ENCODE assay signal across 18 cellular contexts in genomic region chr3:105537371-105538075, GRCh38.
"Had no signal": no experiment of that assay in that cellular context is flagged by ENCODE, and none has a peak within 500 bp of the region (broad histone marks: within the 10 kb centered on the region; RNA-seq: fewer than 3 reads in every experiment).

No MANE protein-coding gene starts in this region.

- H3K27me3 ChIP-seq: adrenal gland, body of pancreas, sigmoid colon had no signal

- H3K9me3 ChIP-seq: adrenal gland, body of pancreas, mucosa of descending colon, sigmoid colon, thoracic aorta had no signal

- H3K4me1 ChIP-seq: adrenal gland, body of pancreas, sigmoid colon had no signal

- H3K36me3 ChIP-seq: adrenal gland had no signal

- DNase-seq: activated CD4-positive, alpha-beta memory T cell treated with anti-CD3 and anti-CD28 coated beads, Interleukin-2, amount 10 ng/mL, durations not matched to agents 7 days and 5 days; activated CD4-positive, alpha-beta T cell treated with anti-CD3 and anti-CD28 coated beads for 36 hours; activated naive CD4-positive, alpha-beta T cell treated with anti-CD3 and anti-CD28 coated beads, Interleukin-2, amount 50 U/mL, for 16 hours; activated T-cell treated with anti-CD3 and anti-CD28 coated beads, Interleukin-2, amount 50 U/mL, for 24 hours; adrenal gland; body of pancreas; cortex of kidney; effector CD4-positive, alpha-beta T cell; islet precursor cell; mucosa of descending colon; naive thymus-derived CD4-positive, alpha-beta T cell; sigmoid colon; stimulated activated CD4-positive, alpha-beta T cell treated with anti-CD3 and anti-CD28 coated beads, Interleukin-12 subunit alpha, Interleukin-12 subunit beta, amount 100 ng/mL, for 4 hours; stimulated activated CD4-positive, alpha-beta T cell treated with anti-CD3 and anti-CD28 coated beads, Interleukin-2, amount 100 ng/mL, for 24 hours; T-helper 17 cell had no signal

- H3K27ac ChIP-seq: adrenal gland, body of pancreas, parathyroid adenoma, sigmoid colon, thoracic aorta had no signal

- H3K4me3 ChIP-seq: adrenal gland, body of pancreas, lung, mucosa of descending colon, sigmoid colon, thoracic aorta had no signal
